In genomic region chr1:53180226-53180625, GRCh38 we compare ENCODE assay signal across 25 cellular contexts. TPM values are rescaled to one million over a fixed set of nuclear protein-coding genes. Genes with fewer than 3 reads are reported as not detected.
DNase-seq lines count a peak whose midpoint lies in the region; ATAC-seq, FAIRE-seq and TF ChIP-seq lines count a peak whose summit lies in the region.
"Had no signal": no experiment of that assay in that cellular context is flagged by ENCODE, and none has a peak within 500 bp of the region (broad histone marks: within the 10 kb centered on the region; RNA-seq: fewer than 3 reads in every experiment).

No MANE protein-coding gene starts in this region.

- no peak overlapping the region for H3K27ac Mint-ChIP-seq in astrocyte (ENCODE audit: unreplicated experiment)
- H3K27ac Mint-ChIP-seq: B cell had no signal

- H3K4me3 Mint-ChIP-seq in astrocyte (ENCODE audit: unreplicated experiment) = no peak overlapping the region
- H3K4me3 Mint-ChIP-seq: B cell had no signal

- H3K27me3 Mint-ChIP-seq in astrocyte (ENCODE audit: low read depth, unreplicated experiment) = peaks cover 13% of the 10 kb centered on the region

- no peaks in the 10 kb centered on the region for H4K20me1 ChIP-seq in GM23248 (ENCODE audit: insufficient read depth)
- H4K20me1 ChIP-seq in astrocyte (ENCODE audit: insufficient read depth, low read length) = no peaks in the 10 kb centered on the region

- no peak overlapping the region for H2AFZ ChIP-seq in GM23248
- peak overlapping the region; percentile 45 for H2AFZ ChIP-seq in astrocyte (ENCODE audit: low read depth, low read length)

- H3K9me2 ChIP-seq in GM23248 (ENCODE audit: insufficient read depth) = no peaks in the 10 kb centered on the region

- 88 to 94% methylated on average over 2 of the region's 2 CpGs for WGBS in GM23248 (ENCODE audit: low coverage in 1 of 2, low lambda C conversion rate in 2 of 2, missing lambda C conversion rate in 2 of 2), 2 experiments

- FAIRE-seq in astrocyte (lab: Jason Lieb, UNC) = no peak

- no peak overlapping the region for H3K9ac ChIP-seq in GM23248
- H3K9ac ChIP-seq in astrocyte (ENCODE audit: low read length) = no peak overlapping the region

- no peaks in the 10 kb centered on the region for H3K36me3 Mint-ChIP-seq in astrocyte (ENCODE audit: low read depth, unreplicated experiment)

- H3F3A ChIP-seq in GM23248 (ENCODE audit: insufficient read depth) = peaks cover 36% of the 10 kb centered on the region

- H3K9me3 ChIP-seq in GM23248 (ENCODE audit: low read depth) (no peaks in the 10 kb centered on the region), astrocyte (ENCODE audit: insufficient read depth, low read depth, low read length) (no peaks in the 10 kb centered on the region)

- no peaks in the 10 kb centered on the region for H3K27me3 ChIP-seq in GM23248 (replicated peaks; ENCODE audit: insufficient read depth)
- H3K27me3 ChIP-seq in astrocyte (ENCODE audit: insufficient read depth, low read length) = no peaks in the 10 kb centered on the region

- H3K4me1 ChIP-seq in GM23248 (ENCODE audit: insufficient read depth) (peaks cover 54% of the 10 kb centered on the region), astrocyte (ENCODE audit: insufficient read depth, low read length) (peaks cover 10% of the 10 kb centered on the region)

- no peak overlapping the region for H3K4me2 ChIP-seq in GM23248 (ENCODE audit: unreplicated experiment)
- H3K4me2 ChIP-seq in astrocyte (ENCODE audit: low read length) = no peak overlapping the region

- H3K27ac ChIP-seq in GM23248 (peak overlapping the region; percentile 16), astrocyte (ENCODE audit: low read depth, low read length) (no peak overlapping the region)
- H3K27ac ChIP-seq: SK-N-MC had no signal

- DNase-seq in GM23248 = peak; percentile 53
- DNase-seq in astrocyte (ENCODE audit: low read depth) = peak; percentile 39
- DNase-seq in fibroblast of peridontal ligament (ENCODE audit: extremely low read depth) = peak; percentile 68
- peak; percentile 20 for DNase-seq in non-pigmented ciliary epithelial cell (ENCODE audit: low read depth)
- DNase-seq in kidney glomerular epithelial cell (lab: John Stamatoyannopoulos, UW) = no peak
- DNase-seq in NCI-H1436 treated with DMSO at 0.1 percent for 48 hours (lab: John Stamatoyannopoulos, UW) = no peak
- DNase-seq in cerebellar cortex (ENCODE audit: low spot score) = no peak
- DNase-seq: ACHN, COR-L47, DMS 273 treated with DMSO at 0.1 percent for 48 hours, DND-41, GDM1, MM.1S, NCI-H1092, NCI-H1694, NCI-H524, NCI-H82, OCI-M1, SHP77 had no signal

- TF ChIP-seq CTCF in astrocyte (IDR thresholded peaks at IDR 0.05; ENCODE audit: insufficient read depth, low read depth, low read length) = no peak

- H3K9me3 Mint-ChIP-seq in astrocyte (ENCODE audit: unreplicated experiment) = no peaks in the 10 kb centered on the region

- no peak for ATAC-seq in GM21447 (IDR thresholded peaks at IDR 0.05; ENCODE audit: unreplicated experiment)
- ATAC-seq: HCT116 had no signal

- H3K4me1 Mint-ChIP-seq in astrocyte (ENCODE audit: low read depth, unreplicated experiment) = peaks cover 4% of the 10 kb centered on the region
- H3K4me1 Mint-ChIP-seq: B cell had no signal

- H3K4me3 ChIP-seq in GM23248 = no peak overlapping the region
- H3K4me3 ChIP-seq in astrocyte (ENCODE audit: insufficient read depth, low read depth, low read length) = no peak overlapping the region
- H3K4me3 ChIP-seq: SK-N-MC had no signal

- no peaks in the 10 kb centered on the region for H3K79me2 ChIP-seq in GM23248 (ENCODE audit: insufficient read depth)
- H3K79me2 ChIP-seq in astrocyte (ENCODE audit: insufficient read depth, low read length) = no peaks in the 10 kb centered on the region

- H3K36me3 ChIP-seq in GM23248 (ENCODE audit: low read depth) = no peaks in the 10 kb centered on the region
- H3K36me3 ChIP-seq in astrocyte (ENCODE audit: insufficient read depth, low read length) = no peaks in the 10 kb centered on the region

- in situ Hi-C loops in GM23248 (cut with MboI) = loop anchor here (10.0 to 25.0 kb wide), 2 partner anchors 365 to 468 kb away; no protein-coding TSS in a partner anchor

RNA-seq across cellular contexts. Expression of gene CPT2, which starts 16.4 kb away (rescaled TPM):
- total RNA-seq in GM23248 (2014; rRNA removed; shearing (Covaris generic)) = 16.2 and 24.5 TPM in 2 replicates
- polyA plus RNA-seq in GM23248 (2016; fragmentation: Nextera tagmentation; extraction: Ambion mirVana) = 15.2 and 15.8 TPM in 2 replicates
- 10.4 and 12.7 TPM in 2 replicates for total RNA-seq in astrocyte

RNA-seq across cellular contexts. Expression of gene SLC1A7, which starts 37.8 kb away (rescaled TPM):
- total RNA-seq in GM23248 (2014; rRNA removed; shearing (Covaris generic)) = 0.13 TPM in 1 of 2 replicates, not detected in the other
- 0.51 and 0.76 TPM in 2 replicates for polyA plus RNA-seq in GM23248 (2016; fragmentation: Nextera tagmentation; extraction: Ambion mirVana)
- total RNA-seq in astrocyte = not detected in 2 replicates
- total RNA-seq: B cell, LHCN-M2, RPMI7951 had no signal

RNA-seq across cellular contexts. Expression of gene CZIB, which starts 40.2 kb away (rescaled TPM):
- 49.7 and 63.2 TPM in 2 replicates for total RNA-seq in GM23248 (2014; rRNA removed; shearing (Covaris generic))
- polyA plus RNA-seq in GM23248 (2016; fragmentation: Nextera tagmentation; extraction: Ambion mirVana) = 76.6 and 83.4 TPM in 2 replicates
- total RNA-seq in astrocyte = 32.3 and 34.5 TPM in 2 replicates

RNA-seq across cellular contexts. Expression of gene MAGOH, which starts 58.1 kb away (rescaled TPM):
- total RNA-seq in GM23248 (2014; rRNA removed; shearing (Covaris generic)) = 21.9 and 22.5 TPM in 2 replicates
- polyA plus RNA-seq in GM23248 (2016; fragmentation: Nextera tagmentation; extraction: Ambion mirVana) = 29.7 and 34.3 TPM in 2 replicates
- 34.8 and 35.7 TPM in 2 replicates for total RNA-seq in astrocyte

Comparison
In these comparisons a context has a peak if more than half of its experiments do, and no peak if none do; other contexts are left out.
1. DNase-seq: peak in GM23248 (single experiment), astrocyte (single experiment), fibroblast of peridontal ligament (single experiment) and non-pigmented ciliary epithelial cell (single experiment); none in kidney glomerular epithelial cell (single experiment), NCI-H1436 treated with DMSO at 0.1 percent for 48 hours (single experiment) and cerebellar cortex (single experiment).